Comparison of ENCODE assay signal across 20 cellular contexts in the genomic region with DNA sequence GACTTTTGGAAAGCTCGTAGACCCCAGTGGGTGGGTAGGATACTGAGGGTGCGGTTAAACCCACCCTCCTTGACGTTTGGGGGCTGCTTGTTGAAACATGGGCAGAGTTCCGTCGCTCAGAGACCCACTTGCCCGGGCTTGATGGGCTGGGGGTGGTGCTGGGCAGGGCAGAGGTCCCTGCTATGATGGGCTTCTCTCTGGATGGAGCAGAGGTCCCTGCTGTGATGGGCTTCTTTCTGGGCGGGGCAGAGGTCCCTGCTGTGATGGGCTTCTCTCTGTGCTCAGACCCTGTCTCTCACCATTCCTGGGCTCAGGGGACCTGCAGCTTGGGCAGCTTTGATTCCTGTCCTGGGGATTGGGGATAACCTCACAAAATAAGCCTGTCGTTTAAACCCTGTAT.
"Had no signal": no experiment of that assay in that cellular context is flagged by ENCODE, and none has a peak within 500 bp of the region (broad histone marks: within the 10 kb centered on the region; RNA-seq: fewer than 3 reads in every experiment).

No MANE protein-coding gene starts in this region.

- H3K9me3 ChIP-seq: esophagus muscularis mucosa, gastrocnemius medialis, left lung, lower lobe of right lung, ovary, right atrium auricular region, tibial artery, upper lobe of left lung, vagina had no signal

- H3K27ac ChIP-seq: epithelial cell of prostate, gastrocnemius medialis, left lung, lower lobe of right lung, ovary, right atrium auricular region, tibial artery, upper lobe of left lung, vagina had no signal

- H3K4me3 ChIP-seq: dorsolateral prefrontal cortex, esophagus muscularis mucosa, gastrocnemius medialis, left lung, lower lobe of right lung, ovary, right atrium auricular region, tibial artery, upper lobe of left lung, vagina had no signal

- H3K27me3 ChIP-seq: dorsolateral prefrontal cortex, gastrocnemius medialis, left lung, ovary, right atrium auricular region, tibial artery, upper lobe of left lung, vagina had no signal

- H3K4me1 ChIP-seq: gastrocnemius medialis, lower lobe of right lung, upper lobe of left lung had no signal

- ATAC-seq: gastrocnemius medialis; stimulated activated naive CD8-positive, alpha-beta T cell treated with anti-CD3 and anti-CD28 coated beads, Interleukin-15, Interleukin-2, amounts not matched to agents 100 U/mL and 50 U/mL, for 24 hours had no signal

- DNase-seq: cortex of kidney; effector memory CD4-positive, alpha-beta T cell; gastrocnemius medialis; immature natural killer cell; left lung; lower lobe of right lung; naive B cell; nucleus accumbens; small intestine; stimulated activated CD4-positive, alpha-beta T cell treated with anti-CD3 and anti-CD28 coated beads, Interleukin-4, amount 100 ng/mL, for 1 hour; stimulated activated CD8-positive, alpha-beta memory T cell treated with anti-CD3 and anti-CD28 coated beads, Interleukin-4, amount 100 ng/mL, for 48 hours; stimulated activated naive CD8-positive, alpha-beta T cell treated with anti-CD3 and anti-CD28 coated beads, Interleukin-15, Interleukin-2, amounts not matched to agents 100 U/mL and 50 U/mL, for 24 hours; tibial artery had no signal

- H3K36me3 ChIP-seq: esophagus muscularis mucosa, gastrocnemius medialis, left lung, lower lobe of right lung, ovary, right atrium auricular region, tibial artery, upper lobe of left lung, vagina had no signal
